8 cellular contexts compared by ENCODE assay signal in genomic region chr22:36258750-36259619, GRCh38. TPM values are rescaled to one million over a fixed set of nuclear protein-coding genes. Genes with fewer than 3 reads are reported as not detected.
DNase-seq lines count a peak whose midpoint lies in the region; TF ChIP-seq lines count a peak whose summit lies in the region.

No MANE protein-coding gene starts in this region.

- POLR2A ChIA-PET in GM10248 (lab: Yijun Ruan, JAX): no interaction called here

- no peak for TF ChIP-seq POLR2A in lower leg skin (IDR thresholded peaks at IDR 0.05)

- H2AFZ ChIP-seq in neuron (ENCODE audit: low read depth, low read length): peak overlapping the region; percentile 69

- intact Hi-C loops in lower leg skin (cut with DNase I; ENCODE audit: low total_unique reads): no loop called here

- H3K36me3 ChIP-seq in ectodermal cell (ENCODE audit: control insufficient read depth, insufficient read depth, low read length): no peaks in the 10 kb centered on the region
- H3K36me3 ChIP-seq in neuron (ENCODE audit: insufficient read depth, low read length): no peaks in the 10 kb centered on the region

- CTCF ChIA-PET in GM10248 (lab: Yijun Ruan, JAX): interaction anchor here (1.0 to 2.1 kb wide), 4 partner anchors 11 to 64 kb away, joined by 3 to 8 read pairs (median 3); no protein-coding TSS in a partner anchor

- H3K27me3 ChIP-seq in ectodermal cell (ENCODE audit: control insufficient read depth, insufficient read depth, low read length, poor library complexity, severe bottlenecking) (no peaks in the 10 kb centered on the region), neuron (ENCODE audit: insufficient read depth, low read length) (no peaks in the 10 kb centered on the region)

- DNase-seq in GM10248 (ENCODE audit: extremely low spot score) (peak; percentile 56), NCI-H510A (lab: John Stamatoyannopoulos, UW) (peak; percentile 43), coronary artery (ENCODE audit: low spot score) (no peak), cerebellar nuclear complex (lab: John Stamatoyannopoulos, UW) (no peak), lower leg skin (ENCODE audit: low spot score in 2 of 2) (no peak), caudate nucleus (lab: John Stamatoyannopoulos, UW) (no peak)

- H3K9me3 ChIP-seq in ectodermal cell (ENCODE audit: control insufficient read depth, low read length): no peaks in the 10 kb centered on the region
- no peaks in the 10 kb centered on the region for H3K9me3 ChIP-seq in neuron (ENCODE audit: low read length)

- no peak for TF ChIP-seq CTCF in GM10248 (IDR thresholded peaks at IDR 0.05; ENCODE audit: control extremely low read depth, extremely low read depth, low read depth, missing control alignments)
- no peak for TF ChIP-seq CTCF in coronary artery (IDR thresholded peaks at IDR 0.05)
- TF ChIP-seq CTCF in lower leg skin (IDR thresholded peaks at IDR 0.05): no peak

- H3K4me1 ChIP-seq in ectodermal cell (ENCODE audit: control insufficient read depth, insufficient read depth, low read length) (peaks cover 27% of the 10 kb centered on the region), neuron (ENCODE audit: insufficient read depth, low read length) (peaks cover 26% of the 10 kb centered on the region)

- no peak overlapping the region for H3K4me3 ChIP-seq in ectodermal cell (ENCODE audit: insufficient read depth, low read depth, low read length)
- peak overlapping the region; percentile 47 for H3K4me3 ChIP-seq in neuron (ENCODE audit: low read length)
- H3K4me3 ChIP-seq in coronary artery: no peak overlapping the region
- H3K4me3 ChIP-seq in lower leg skin (ENCODE audit: low read depth, poor library complexity, severe bottlenecking): no peak overlapping the region

- H3K27ac ChIP-seq in ectodermal cell (ENCODE audit: insufficient read depth, low read depth, low read length, poor library complexity, severe bottlenecking): peak overlapping the region; percentile 84
- H3K27ac ChIP-seq in coronary artery: peak overlapping the region in 1 of 2 donors; percentile 74
- no peak overlapping the region for H3K27ac ChIP-seq in caudate nucleus (ENCODE audit: low read depth, low read length)

- WGBS in ectodermal cell, 2 experiments: 20 to 22% methylated on average over 14 to 16 of the region's 16 CpGs
- 59 to 66% methylated on average over 16 of the region's 16 CpGs for WGBS in lower leg skin, 2 donors

RNA-seq across cellular contexts. Expression of gene APOL1, which starts 6.1 kb away (rescaled TPM):
- polyA plus RNA-seq in ectodermal cell (2013, experiment 1 of 4): not detected
- polyA plus RNA-seq in ectodermal cell (2013, experiment 2 of 4): 0.36 TPM
- polyA plus RNA-seq in ectodermal cell (2013, experiment 3 of 4): 0.37 TPM
- 0.08 TPM for polyA plus RNA-seq in ectodermal cell (2013, experiment 4 of 4)
- total RNA-seq in lower leg skin: 1 to 10 TPM in 2 of 4 donors, under 1 TPM in 2; 0.46 to 4.1 (median 2.0) TPM

RNA-seq across cellular contexts. Expression of gene APOL2, which starts 19.7 kb away (rescaled TPM):
- polyA plus RNA-seq in ectodermal cell (2013, experiment 1 of 4): 9.7 TPM
- polyA plus RNA-seq in ectodermal cell (2013, experiment 2 of 4): 12.1 TPM
- 7.8 TPM for polyA plus RNA-seq in ectodermal cell (2013, experiment 3 of 4)
- 8.3 TPM for polyA plus RNA-seq in ectodermal cell (2013, experiment 4 of 4)
- total RNA-seq in lower leg skin: 10 to 100 TPM; 14.2 to 24.8 (median 20.0) TPM

RNA-seq across cellular contexts. Expression of gene APOL4, which starts 57.4 kb away (rescaled TPM):
- 0.39 TPM for polyA plus RNA-seq in ectodermal cell (2013, experiment 1 of 4)
- polyA plus RNA-seq in ectodermal cell (2013, experiment 2 of 4): 0.55 TPM
- 0.59 TPM for polyA plus RNA-seq in ectodermal cell (2013, experiment 3 of 4)
- polyA plus RNA-seq in ectodermal cell (2013, experiment 4 of 4): 0.61 TPM
- total RNA-seq in lower leg skin: 1 to 10 TPM; 3.3 to 5.4 (median 4.1) TPM

Comparison
In these comparisons a context has a peak if more than half of its experiments do, and no peak if none do; other contexts are left out.
1. DNase-seq: peak in GM10248 (single experiment) and NCI-H510A (single experiment); none in coronary artery (single experiment), cerebellar nuclear complex (0 of 2), lower leg skin (0 of 2) and caudate nucleus (0 of 61).